ENCODE assay signal across 9 cellular contexts in the genomic region with DNA sequence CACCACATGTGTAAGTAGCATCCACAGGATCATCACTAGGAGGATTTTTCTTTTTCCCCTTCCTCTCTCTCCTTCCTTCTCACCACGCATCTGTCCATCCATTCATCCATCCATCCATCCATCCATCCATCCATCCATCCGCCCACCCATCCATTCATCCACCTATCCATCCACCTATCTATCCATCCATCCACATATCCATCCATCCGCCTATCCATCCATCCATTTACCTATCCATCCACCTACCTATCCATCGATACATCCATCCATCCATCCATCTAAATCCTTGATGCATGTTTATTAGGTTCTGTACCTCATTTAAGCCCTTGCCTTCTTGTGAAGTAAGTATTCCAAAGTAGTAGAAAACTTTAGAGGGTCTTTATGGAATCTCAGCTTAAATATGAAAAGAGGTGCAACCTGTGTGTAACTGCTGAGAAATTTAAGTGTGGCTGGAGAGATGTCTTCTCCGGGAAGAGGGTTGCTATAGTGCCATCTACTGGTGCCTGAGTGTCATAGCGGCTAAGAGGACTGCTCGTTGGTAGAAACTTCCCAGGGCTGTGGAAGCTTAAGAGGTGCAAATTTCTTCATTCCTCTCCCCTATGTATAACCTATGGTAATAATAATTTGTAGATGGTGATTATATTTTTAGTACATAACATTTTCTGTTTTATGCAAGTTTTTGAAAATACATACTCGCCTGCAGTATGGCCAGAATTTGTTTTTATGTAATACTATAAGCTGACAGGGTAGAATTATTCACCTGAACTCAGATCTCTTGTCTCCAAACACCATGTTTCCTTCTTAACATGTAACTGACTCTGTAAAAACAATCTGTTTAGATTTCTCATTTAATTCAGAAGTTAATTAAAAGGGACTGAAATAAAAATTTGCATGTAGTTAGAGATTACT. TPM values are rescaled to one million over a fixed set of nuclear protein-coding genes. Genes with fewer than 3 reads are reported as not detected.
DNase-seq lines count a peak whose midpoint lies in the region; ATAC-seq, FAIRE-seq and TF ChIP-seq lines count a peak whose summit lies in the region.
"Had no signal": no experiment of that assay in that cellular context is flagged by ENCODE, and none has a peak within 500 bp of the region (broad histone marks: within the 10 kb centered on the region; RNA-seq: fewer than 3 reads in every experiment).

No MANE protein-coding gene starts in this region.

- H3K27ac ChIP-seq in MM.1S (ENCODE audit: low read length) (no peak overlapping the region), K562 (ENCODE audit: extremely low read depth, low read depth, low read length) (no peak overlapping the region)
- H3K27ac ChIP-seq: BLaER1 treated with 17β-estradiol and CSF1 and Interleukin-3, amounts not matched to agents 10 nM and 100 nM had no signal

- in situ Hi-C loops in K562 (cut with MboI) = no loop called here

- peak; percentile 89 for FAIRE-seq in K562 (lab: Jason Lieb, UNC)

- H3K36me3 Mint-ChIP-seq in immature natural killer cell = peaks cover 0 to 3% (median 0%) of the 10 kb centered on the region in 3 donors

- no peaks in the 10 kb centered on the region for H3F3A ChIP-seq in MM.1S (ENCODE audit: insufficient read depth, low read length)

- H3K4me1 Mint-ChIP-seq in immature natural killer cell = no peaks in the 10 kb centered on the region

- no peaks in the 10 kb centered on the region for H3K4me1 ChIP-seq in MM.1S (ENCODE audit: low read length)
- H3K4me1 ChIP-seq in K562 (replicated peaks in 1 of 2; ENCODE audit: control insufficient read depth in 2 of 2, insufficient read depth in 2 of 2, low read length in 2 of 2) = no peaks in the 10 kb centered on the region; a peak in 1 of 5 replicates
- H3K4me1 ChIP-seq: BLaER1 treated with 17β-estradiol and CSF1 and Interleukin-3, amounts not matched to agents 10 nM and 100 nM had no signal

- H3K4me3 ChIP-seq in MM.1S (ENCODE audit: low read length) (no peak overlapping the region), K562 (no peak overlapping the region)
- H3K4me3 ChIP-seq: BLaER1 treated with 17β-estradiol and CSF1 and Interleukin-3, amounts not matched to agents 10 nM and 100 nM had no signal

- no peaks in the 10 kb centered on the region for H3K27me3 ChIP-seq in MM.1S (replicated peaks; ENCODE audit: insufficient read depth, low read length)
- H3K27me3 ChIP-seq in K562 (ENCODE audit: control insufficient read depth in 2 of 2, insufficient read depth in 2 of 2, low read length in 2 of 2) = peaks cover 2 to 20% of the 10 kb centered on the region in 2 experiments; a peak in 4 of 5 replicates
- H3K27me3 ChIP-seq: BLaER1 treated with 17β-estradiol and CSF1 and Interleukin-3, amounts not matched to agents 10 nM and 100 nM had no signal

- DNase-seq in NCI-H510A treated with DMSO at 0.1 percent for 48 hours (lab: John Stamatoyannopoulos, UW) (peak; percentile 79), NCI-H510A (lab: John Stamatoyannopoulos, UW) (no peak), MM.1S (peak; percentile 58), SHP77 treated with DMSO at 0.1 percent for 48 hours (lab: John Stamatoyannopoulos, UW) (peak; percentile 28), K562 (ENCODE audit: extremely low read depth in 1 of 4, low spot score in 3 of 4) (peak; percentile 62 to 76 (median 74)), immature natural killer cell (peak; percentile 42 to 50 (median 45))
- peak; percentile 5 to 20 for DNase-seq in stimulated activated CD4-positive, alpha-beta T cell treated with anti-CD3 and anti-CD28 coated beads, Interleukin-15, amount 100 ng/mL, for 48 hours (ENCODE audit: low read depth in 2 of 2)

- no peak overlapping the region for H3K9ac ChIP-seq in MM.1S (ENCODE audit: low read length)
- no peak overlapping the region for H3K9ac ChIP-seq in K562 (ENCODE audit: insufficient read depth in 1 of 2, low read depth in 2 of 2, low read length in 2 of 2)
- H3K9ac ChIP-seq: BLaER1 treated with 17β-estradiol and CSF1 and Interleukin-3, amounts not matched to agents 10 nM and 100 nM had no signal

- H3K9me1 ChIP-seq in K562 (ENCODE audit: control insufficient read depth, insufficient read depth, low read length) = no peaks in the 10 kb centered on the region

- TF ChIP-seq POLR2A in K562 (conservative IDR thresholded peaks at IDR 0.05) = no peak

- H3K36me3 ChIP-seq in MM.1S (replicated peaks; ENCODE audit: insufficient read depth, low read length) (no peaks in the 10 kb centered on the region), K562 (ENCODE audit: control insufficient read depth, insufficient read depth, low read length) (no peaks in the 10 kb centered on the region)
- H3K36me3 ChIP-seq: BLaER1 treated with 17β-estradiol and CSF1 and Interleukin-3, amounts not matched to agents 10 nM and 100 nM had no signal

- ATAC-seq in K562 (peak; percentile 80), GM19463 (IDR thresholded peaks at IDR 0.05; ENCODE audit: unreplicated experiment) (no peak)

- no TSS peak for BruUV-seq in K562 (replicated peaks; lab: Mats Ljungman, UMichigan)

- H3K27ac Mint-ChIP-seq in immature natural killer cell = no peak overlapping the region

- CTCF ChIA-PET in K562 (lab: Yijun Ruan, JAX; ENCODE audit: low intra/inter-chr PET ratio) = interaction anchor here (0.6 to 1.4 kb wide), 6 partner anchors 34 to 1303 kb away, joined by 3 to 5 read pairs (median 4); no protein-coding TSS in a partner anchor

- POLR2A ChIA-PET in K562 (lab: Yijun Ruan, JAX) = interaction anchor here (1.1 kb wide), 1 partner anchor 8 kb away, joined by 3 read pairs; no protein-coding TSS in a partner anchor

- H2AFZ ChIP-seq in MM.1S (ENCODE audit: low read length) (no peak overlapping the region), K562 (ENCODE audit: low read depth, low read length) (no peak overlapping the region)

- H3K27me3 Mint-ChIP-seq in immature natural killer cell (ENCODE audit: low read depth in 3 of 3) = peaks cover 9 to 13% (median 9%) of the 10 kb centered on the region in 3 donors

- H3K4me3 Mint-ChIP-seq in immature natural killer cell = no peak overlapping the region

- H3K4me2 ChIP-seq in MM.1S (ENCODE audit: low read depth, low read length) (no peak overlapping the region), K562 (ENCODE audit: insufficient read depth, low read length) (no peak overlapping the region)
- H3K4me2 ChIP-seq: BLaER1 treated with 17β-estradiol and CSF1 and Interleukin-3, amounts not matched to agents 10 nM and 100 nM had no signal

- WGBS in K562 (ENCODE audit: insufficient coverage, low coverage, missing lambda C conversion rate) = 9% methylated on average over 8 of the region's 8 CpGs

- H3K9me3 Mint-ChIP-seq in immature natural killer cell = no peaks in the 10 kb centered on the region

- peak in 1 of 2 experiments; percentile 64; a peak in 2 of 4 replicates for TF ChIP-seq RAD21 in K562 (CRISPR knock-in tag; conservative IDR thresholded peaks at IDR 0.05 in 1 of 2, IDR thresholded peaks at IDR 0.05 in 1 of 2)

- H4K20me1 ChIP-seq in MM.1S (ENCODE audit: insufficient read depth, low read length) = no peaks in the 10 kb centered on the region
- H4K20me1 ChIP-seq in K562 (replicated peaks; ENCODE audit: control insufficient read depth, insufficient read depth, low read length) = no peaks in the 10 kb centered on the region; the same call in 1 of the 2 replicates
- H4K20me1 ChIP-seq: BLaER1 treated with 17β-estradiol and CSF1 and Interleukin-3, amounts not matched to agents 10 nM and 100 nM had no signal

- no peaks in the 10 kb centered on the region for H3K79me2 ChIP-seq in MM.1S (ENCODE audit: low read length)
- H3K79me2 ChIP-seq in K562 (ENCODE audit: control insufficient read depth, insufficient read depth, low read length) = no peaks in the 10 kb centered on the region

- TF ChIP-seq CTCF in MM.1S (IDR thresholded peaks at IDR 0.05; ENCODE audit: low read length) = peak; percentile 91
- peak; percentile 72 to 87 (median 84) for TF ChIP-seq CTCF in K562 (IDR thresholded peaks at IDR 0.05 in 2 of 3, conservative IDR thresholded peaks at IDR 0.05 in 1 of 3; ENCODE audit: insufficient read depth in 2 of 3, low read depth in 1 of 3, low read length in 3 of 3)

- no peak for TF ChIP-seq EP300 in K562 (IDR thresholded peaks at IDR 0.05; ENCODE audit: low read length)

- H3K9me3 ChIP-seq in MM.1S (replicated peaks; ENCODE audit: insufficient read depth, low read length) (no peaks in the 10 kb centered on the region), K562 (replicated peaks; ENCODE audit: control insufficient read depth, insufficient read depth, low read depth, low read length) (no peaks in the 10 kb centered on the region)
- H3K9me3 ChIP-seq: BLaER1 treated with 17β-estradiol and CSF1 and Interleukin-3, amounts not matched to agents 10 nM and 100 nM had no signal

- H3K9me2 ChIP-seq in MM.1S (replicated peaks; ENCODE audit: insufficient read depth, low read length) = no peaks in the 10 kb centered on the region

- intact Hi-C loops in K562 (cut with micrococcal nuclease) = no loop called here

TF ChIP-seq in K562, 482 proteins besides CTCF, POLR2A, EP300 and RAD21 (continues in another document):
- TF ChIP-seq SLC30A9 (CRISPR knock-in tag; IDR thresholded peaks at IDR 0.05) (no peak), CHD4 (IDR thresholded peaks at IDR 0.05; ENCODE audit: insufficient read depth, insufficient replicate concordance, low read depth, low read length, poor library complexity, severe bottlenecking) (no peak), LARP7 (IDR thresholded peaks at IDR 0.05) (peak; percentile 17; the same call in 1 of the 2 replicates), SRSF1 (IDR thresholded peaks at IDR 0.05; ENCODE audit: low read depth, low read length) (no peak), CREM (IDR thresholded peaks at IDR 0.05; ENCODE audit: low read depth) (peak; percentile 43)

RNA-seq across cellular contexts. Expression of a gene that starts 46.0 kb away (rescaled TPM):
- not detected in 2 replicates for total RNA-seq in K562 (2011; cell fraction: chromatin; rRNA removed; ENCODE audit: low replicate concordance)
- not detected in 2 replicates for total RNA-seq in K562 (2011; cell fraction: nucleolus; rRNA removed)
- 0.44 TPM in 1 of 2 replicates, not detected in the other for total RNA-seq in K562 (2011; cell fraction: nucleoplasm; rRNA removed)
- total RNA-seq in K562 (2014; rRNA removed) = not detected in 2 replicates
- not detected in 2 replicates for total RNA-seq in K562 (2014; rRNA removed; fragmentation: Illumina TruSeq; extraction: Trizol)
- not detected in 2 replicates for total RNA-seq in K562 (2015; rRNA removed; fragmentation: Illumina TruSeq; extraction: Trizol)
- total RNA-seq in K562 (2021) = not detected in 2 replicates
- not detected in 2 replicates for polyA plus RNA-seq in K562 (2011; rRNA removed)
- not detected in 2 replicates for polyA plus RNA-seq in K562 (2011; cell fraction: cytosol; rRNA removed)
- not detected in 2 replicates for polyA plus RNA-seq in K562 (2011; cell fraction: nucleus; rRNA removed)
- 0.01 TPM in 1 of 2 replicates, not detected in the other for polyA plus RNA-seq in K562 (2012)
- polyA plus RNA-seq in K562 (2014; fragmentation: Illumina TruSeq; extraction: Trizol) = not detected in 2 replicates
- polyA plus RNA-seq in K562 (2014; fragmentation: Nextera tagmentation; extraction: Ambion mirVana) = not detected
- not detected in 2 replicates for polyA plus RNA-seq in K562 (2014; rRNA removed)
- polyA minus RNA-seq in K562 (2011; rRNA and poly(A)+ RNA removed) = not detected in 2 replicates
- polyA minus RNA-seq in K562 (2011; cell fraction: cytosol; rRNA and poly(A)+ RNA removed) = not detected in 2 replicates
- polyA minus RNA-seq in K562 (2011; cell fraction: nucleus; rRNA and poly(A)+ RNA removed) = not detected in 2 replicates
- polyA plus RNA-seq in immature natural killer cell = not detected
